Comparison of ENCODE assay signal across 10 cellular contexts in genomic region chr4:2867758-2868491, GRCh38. TPM values are rescaled to one million over a fixed set of nuclear protein-coding genes. Genes with fewer than 3 reads are reported as not detected.
A peak's percentile ranks its signal among the peaks of the same experiment; 100 is the strongest.
DNase-seq lines count a peak whose midpoint lies in the region; ATAC-seq, FAIRE-seq and TF ChIP-seq lines count a peak whose summit lies in the region.
"Had no signal": no experiment of that assay in that cellular context is flagged by ENCODE, and none has a peak within 500 bp of the region (broad histone marks: within the 10 kb centered on the region; RNA-seq: fewer than 3 reads in every experiment).

No MANE protein-coding gene starts in this region.

- BruUV-seq in HepG2 (replicated peaks; lab: Mats Ljungman, UMichigan) = no TSS peak

- peaks cover 95% of the 10 kb centered on the region for H3K79me2 ChIP-seq in HepG2 (ENCODE audit: insufficient read depth, low read length)

- H3K9me3 Mint-ChIP-seq in IgD-negative memory B cell = no peaks in the 10 kb centered on the region
- no peaks in the 10 kb centered on the region for H3K9me3 Mint-ChIP-seq in chondrocyte (ENCODE audit: low read depth)

- TF ChIP-seq EP300 in HepG2 (IDR thresholded peaks at IDR 0.05; ENCODE audit: low read depth in 2 of 2, low read length in 2 of 2) (no peak), HepG2 (CRISPR knock-in tag; IDR thresholded peaks at IDR 0.05; ENCODE audit: borderline replicate concordance) (no peak)

- CTCF ChIA-PET in HepG2 (lab: Yijun Ruan, JAX; ENCODE audit: low intra/inter-chr PET ratio, low total read pairs) = no interaction called here

- H4K20me1 ChIP-seq in HepG2 (ENCODE audit: insufficient read depth, low read length) = peaks cover 48% of the 10 kb centered on the region

- H3K4me1 Mint-ChIP-seq in IgD-negative memory B cell (peaks cover 51 to 59% (median 52%) of the 10 kb centered on the region in 3 donors), chondrocyte (ENCODE audit: low read depth) (peaks cover 68% of the 10 kb centered on the region)

- DNase-seq in chondrocyte (ENCODE audit: low spot score) (no peak), HepG2 (ENCODE audit: low spot score) (peak; percentile 32)
- DNase-seq in activated effector memory CD4-positive, alpha-beta T cell treated with anti-CD3 and anti-CD28 coated beads, Interleukin-2, amount 50 U/mL, for 16 hours = no peak
- DNase-seq in activated CD4-positive, alpha-beta T cell treated with anti-CD3 and anti-CD28 coated beads, Interleukin-2, amount 50 U/mL, for 48 hours = no peak
- DNase-seq in activated effector memory CD4-positive, alpha-beta T cell treated with Interleukin-2 at 50 U/mL for 16 hours = no peak
- DNase-seq: NCI-H345 had no signal

- peak overlapping the region in 2 of 4 donors; percentile 41 to 55 for H3K4me3 Mint-ChIP-seq in IgD-negative memory B cell
- H3K4me3 Mint-ChIP-seq in chondrocyte (ENCODE audit: unreplicated experiment) = no peak overlapping the region

- no peaks in the 10 kb centered on the region for H3K27me3 ChIP-seq in HepG2 (ENCODE audit: control insufficient read depth in 1 of 2, insufficient read depth in 2 of 2, low read length in 2 of 2)
- no peaks in the 10 kb centered on the region for H3K27me3 ChIP-seq in subcutaneous abdominal adipose tissue (ENCODE audit: control insufficient read depth in 5 of 5, insufficient read depth in 4 of 5, low read length in 5 of 5)

- in situ Hi-C loops in HepG2 (cut with HindIII; ENCODE audit: extremely low pct_ligation_motif_present, low pct_unique_long_range_greater_than_20kb) = no loop called here

- 61% methylated on average over 8 of the region's 10 CpGs for WGBS in HepG2 (ENCODE audit: low lambda C conversion rate)

- H3K4me3 ChIP-seq in HepG2 (replicated peaks in 1 of 3; ENCODE audit: insufficient read depth in 1 of 3, low read depth in 2 of 3, low read length in 3 of 3) = no peak overlapping the region
- H3K4me3 ChIP-seq in subcutaneous abdominal adipose tissue (ENCODE audit: low read depth in 1 of 5, low read length in 5 of 5) = peak overlapping the region in 4 of 5 donors; percentile 45 to 55 (median 50)

- peak; percentile 60 for ATAC-seq in HepG2
- no peak for ATAC-seq in HG03457 (IDR thresholded peaks at IDR 0.05; ENCODE audit: unreplicated experiment)

- H3K4me1 ChIP-seq in HepG2 (ENCODE audit: insufficient read depth, low read length) (peaks cover 89% of the 10 kb centered on the region), subcutaneous abdominal adipose tissue (ENCODE audit: control insufficient read depth in 5 of 5, insufficient read depth in 5 of 5, low read length in 5 of 5) (peaks cover 10 to 69% (median 55%) of the 10 kb centered on the region in 5 donors)

- TF ChIP-seq CTCF in chondrocyte (IDR thresholded peaks at IDR 0.05) = no peak
- no peak for TF ChIP-seq CTCF in HepG2 (CRISPR knock-in tag; IDR thresholded peaks at IDR 0.05)

- no peaks in the 10 kb centered on the region; a peak in 1 of 5 replicates for H3K36me3 ChIP-seq in HepG2 (replicated peaks in 1 of 2; ENCODE audit: control insufficient read depth in 1 of 2, insufficient read depth in 2 of 2, low read length in 2 of 2)
- H3K36me3 ChIP-seq in subcutaneous abdominal adipose tissue (ENCODE audit: control insufficient read depth in 5 of 5, insufficient read depth in 5 of 5, low read length in 5 of 5) = no peaks in the 10 kb centered on the region

- H3K27ac Mint-ChIP-seq in IgD-negative memory B cell (peak overlapping the region in 2 of 3 donors; percentile 2 to 25), chondrocyte (ENCODE audit: unreplicated experiment) (peak overlapping the region; percentile 28)

- no peak for FAIRE-seq in HepG2 (lab: Jason Lieb, UNC)
- FAIRE-seq: GM19239 had no signal

- no peak for TF ChIP-seq RAD21 in HepG2 (CRISPR knock-in tag; IDR thresholded peaks at IDR 0.05)

- H3K9ac ChIP-seq in HepG2 (ENCODE audit: insufficient read depth, low read depth, low read length) (peak overlapping the region; percentile 23), subcutaneous abdominal adipose tissue (ENCODE audit: low read length in 5 of 5) (peak overlapping the region in 4 of 5 donors; percentile 9 to 63 (median 29))

- peak overlapping the region; percentile 51 for H3K4me2 ChIP-seq in HepG2 (ENCODE audit: low read depth, low read length)

- no peak for TF ChIP-seq POLR2A in HepG2 (IDR thresholded peaks at IDR 0.05; ENCODE audit: insufficient read depth in 1 of 2, low read depth in 2 of 2, low read length in 2 of 2)

- no peak overlapping the region for H2AFZ ChIP-seq in HepG2 (ENCODE audit: low read length)

- POLR2A ChIA-PET in HepG2 (lab: Yijun Ruan, JAX) = interaction anchor here (1.7 to 2.4 kb wide), 2 partner anchors 10 to 12 kb away, joined by 4 to 6 read pairs; no protein-coding TSS in a partner anchor

- H3K27ac ChIP-seq in HepG2 (ENCODE audit: extremely low read length, insufficient read depth, low read length) (peak overlapping the region; percentile 67), subcutaneous abdominal adipose tissue (ENCODE audit: low read depth, low read length) (peak overlapping the region; percentile 48)

- H3K9me3 ChIP-seq in HepG2 (ENCODE audit: low read length) = no peaks in the 10 kb centered on the region
- no peaks in the 10 kb centered on the region for H3K9me3 ChIP-seq in subcutaneous abdominal adipose tissue (ENCODE audit: control insufficient read depth in 5 of 5, low read length in 5 of 5)

- H3K27me3 Mint-ChIP-seq in IgD-negative memory B cell = no peaks in the 10 kb centered on the region
- no peaks in the 10 kb centered on the region for H3K27me3 Mint-ChIP-seq in chondrocyte (ENCODE audit: low read depth)

- intact Hi-C loops in HepG2 (cut with micrococcal nuclease; ENCODE audit: unreplicated experiment) = loop anchor here (10.0 kb wide), 2 partner anchors 67 to 113 kb away; partner anchors contain the start of gene TNIP2

- H3K36me3 Mint-ChIP-seq in IgD-negative memory B cell = peaks cover 2% of the 10 kb centered on the region
- no peaks in the 10 kb centered on the region for H3K36me3 Mint-ChIP-seq in chondrocyte (ENCODE audit: low read depth)

TF ChIP-seq in HepG2, 621 proteins besides CTCF, POLR2A, EP300 and RAD21:
- TF ChIP-seq MYC (CRISPR knock-in tag; IDR thresholded peaks at IDR 0.05; ENCODE audit: borderline replicate concordance) (no peak), SRSF9 (IDR thresholded peaks at IDR 0.05; ENCODE audit: borderline replicate concordance, insufficient read depth, low read depth, low read length, poor library complexity, severe bottlenecking) (no peak), ZNF747 (CRISPR knock-in tag; IDR thresholded peaks at IDR 0.05; ENCODE audit: borderline replicate concordance) (no peak), NFKB2 (CRISPR knock-in tag; IDR thresholded peaks at IDR 0.05; ENCODE audit: borderline replicate concordance) (no peak), ZSCAN20 (CRISPR knock-in tag; IDR thresholded peaks at IDR 0.05; ENCODE audit: borderline replicate concordance) (no peak), JUN (CRISPR knock-in tag; IDR thresholded peaks at IDR 0.05) (no peak), ASH2L (IDR thresholded peaks at IDR 0.05; ENCODE audit: insufficient read length, low read depth, low read length) (no peak), RAD51 (IDR thresholded peaks at IDR 0.05; ENCODE audit: borderline replicate concordance) (no peak), DR1 (CRISPR knock-in tag; IDR thresholded peaks at IDR 0.05) (no peak)

RNA-seq across cellular contexts. Expression of gene ADD1, which starts 24.3 kb away (rescaled TPM):
- 300 TPM for polyA plus RNA-seq in IgD-negative memory B cell
- total RNA-seq in chondrocyte = 240 to 269 TPM (median 256 TPM) in 3 replicates
- total RNA-seq in HepG2 (2016; rRNA removed; fragmentation: Illumina TruSeq; extraction: Trizol) = 122 and 133 TPM in 2 replicates
- 25.1 and 28.0 TPM in 2 replicates for total RNA-seq in HepG2 (2016; cell fraction: cytosol; rRNA removed; fragmentation: Illumina TruSeq; extraction: Trizol; ENCODE audit: low read depth)
- 104 and 117 TPM in 2 replicates for total RNA-seq in HepG2 (2016; cell fraction: insoluble cytoplasmic fraction; rRNA removed; fragmentation: Illumina TruSeq; extraction: Trizol)
- 56.9 and 59.3 TPM in 2 replicates for total RNA-seq in HepG2 (2016; cell fraction: membrane; rRNA removed; fragmentation: Illumina TruSeq; extraction: Trizol)
- 109 and 119 TPM in 2 replicates for total RNA-seq in HepG2 (2016; cell fraction: nucleus; rRNA removed; fragmentation: Illumina TruSeq; extraction: Trizol)
- polyA plus RNA-seq in HepG2 (2011; rRNA removed) = 73.9 and 76.3 TPM in 2 replicates
- polyA plus RNA-seq in HepG2 (2011; cell fraction: cytosol; rRNA removed) = 48.1 and 66.3 TPM in 2 replicates
- polyA plus RNA-seq in HepG2 (2011; cell fraction: nucleus; rRNA removed) = 210 and 221 TPM in 2 replicates
- 70.7 and 77.6 TPM in 2 replicates for polyA plus RNA-seq in HepG2 (2012)
- 11.6 and 13.4 TPM in 2 replicates for polyA plus RNA-seq in HepG2 (2016; cell fraction: cytosol; fragmentation: Illumina TruSeq; extraction: Trizol; ENCODE audit: low read depth)
- 90.6 and 120 TPM in 2 replicates for polyA plus RNA-seq in HepG2 (2016; cell fraction: insoluble cytoplasmic fraction; fragmentation: Illumina TruSeq; extraction: Trizol; ENCODE audit: low read depth)
- polyA plus RNA-seq in HepG2 (2016; cell fraction: membrane; fragmentation: Illumina TruSeq; extraction: Trizol; ENCODE audit: low read depth) = 40.3 and 41.9 TPM in 2 replicates
- polyA plus RNA-seq in HepG2 (2016; cell fraction: nucleus; fragmentation: Illumina TruSeq; extraction: Trizol; ENCODE audit: insufficient read depth, low read depth) = 163 and 167 TPM in 2 replicates
- polyA minus RNA-seq in HepG2 (2011; rRNA and poly(A)+ RNA removed; ENCODE audit: low replicate concordance) = 28.2 and 90.0 TPM in 2 replicates
- 43.0 and 48.4 TPM in 2 replicates for polyA minus RNA-seq in HepG2 (2011; cell fraction: cytosol; rRNA and poly(A)+ RNA removed)
- polyA minus RNA-seq in HepG2 (2011; cell fraction: nucleus; rRNA and poly(A)+ RNA removed) = 99.5 and 109 TPM in 2 replicates

Comparison
In these comparisons a context has a peak if more than half of its experiments do, and no peak if none do; other contexts are left out.
1. H3K4me3 ChIP-seq: peak in subcutaneous abdominal adipose tissue (4 of 5); none in HepG2 (0 of 3).